In genomic region chr1:42773420-42773819, GRCh38 we compare ENCODE assay signal across 26 cellular contexts. TPM values are rescaled to one million over a fixed set of nuclear protein-coding genes. Genes with fewer than 3 reads are reported as not detected.
"Had no signal": no experiment of that assay in that cellular context is flagged by ENCODE, and none has a peak within 500 bp of the region (broad histone marks: within the 10 kb centered on the region; RNA-seq: fewer than 3 reads in every experiment).

No MANE protein-coding gene starts in this region.

- ATAC-seq: body of pancreas; foreskin keratinocyte; left lung; naive thymus-derived CD4-positive, alpha-beta T cell had no signal

- H3K27ac Mint-ChIP-seq: dendritic cell treated with granulocyte-macrophage colony-stimulating factor and Interleukin-4, amounts not matched to agents 40 ng/mL and 50 ng/mL, for 4 days; neural progenitor cell had no signal

- H3K9me3 Mint-ChIP-seq: dendritic cell treated with granulocyte-macrophage colony-stimulating factor and Interleukin-4, amounts not matched to agents 40 ng/mL and 50 ng/mL, for 4 days; immature natural killer cell; naive thymus-derived CD4-positive, alpha-beta T cell; neural progenitor cell had no signal

- H3K27me3 Mint-ChIP-seq: dendritic cell treated with granulocyte-macrophage colony-stimulating factor and Interleukin-4, amounts not matched to agents 40 ng/mL and 50 ng/mL, for 4 days; naive thymus-derived CD4-positive, alpha-beta T cell; progenitor cell of endocrine pancreas had no signal

- H3K4me3 ChIP-seq: body of pancreas, hepatocyte, left lung, lung, neural progenitor cell, sigmoid colon, smooth muscle cell, upper lobe of left lung had no signal

- H3K9me3 ChIP-seq: body of pancreas, left lung, sigmoid colon, SK-N-SH, upper lobe of left lung had no signal

- DNase-seq: activated CD8-positive, alpha-beta memory T cell treated with anti-CD3 and anti-CD28 coated beads for 24 hours; activated CD8-positive, alpha-beta memory T cell treated with anti-CD3 and anti-CD28 coated beads, Interleukin-2, amount 50 U/mL, for 4 hours; activated gamma-delta T cell treated with Interleukin-2 at 50 U/mL for 16 hours; anterior cingulate cortex; body of pancreas; effector CD4-positive, alpha-beta T cell; foreskin keratinocyte; immature natural killer cell; left lung; naive thymus-derived CD4-positive, alpha-beta T cell; retina; SIG-M5; sigmoid colon; SK-N-SH; stimulated activated CD4-positive, alpha-beta T cell treated with anti-CD3 and anti-CD28 coated beads, Interleukin-15, amount 100 ng/mL, for 24 hours; stimulated activated naive CD4-positive, alpha-beta T cell; upper lobe of left lung had no signal

- H3K27me3 ChIP-seq: body of pancreas, foreskin keratinocyte, hepatocyte, left lung, neural progenitor cell, sigmoid colon, upper lobe of left lung had no signal

- H3K4me1 ChIP-seq: neural progenitor cell had no signal

- H3K36me3 ChIP-seq: neural progenitor cell had no signal

- H3K4me3 Mint-ChIP-seq: dendritic cell treated with granulocyte-macrophage colony-stimulating factor and Interleukin-4, amounts not matched to agents 40 ng/mL and 50 ng/mL, for 4 days; immature natural killer cell; neural progenitor cell had no signal

- H3K27ac ChIP-seq: body of pancreas, foreskin keratinocyte, hepatocyte, left lung, neural progenitor cell, sigmoid colon, upper lobe of left lung had no signal

RNA-seq across cellular contexts. Expression of gene TMEM269, which starts 11.4 kb away (rescaled TPM):
- total RNA-seq: body of pancreas, cardiac septum, foreskin keratinocyte, sigmoid colon had no signal
- polyA plus RNA-seq: naive thymus-derived CD4-positive, alpha-beta T cell had no signal

RNA-seq across cellular contexts. Expression of gene CLDN19, which starts 33.4 kb away (rescaled TPM):
- total RNA-seq: body of pancreas; cardiac septum; foreskin keratinocyte; left lung; naive thymus-derived CD4-positive, alpha-beta T cell; osteoblast; sigmoid colon; subcutaneous adipose tissue; upper lobe of left lung had no signal
- polyA plus RNA-seq: foreskin keratinocyte; immature natural killer cell; naive thymus-derived CD4-positive, alpha-beta T cell; SK-N-SH had no signal
